Comparison of ENCODE assay signal across 1 cellular context in genomic region chr6:87336367-87336766, GRCh38.
TF ChIP-seq lines count a peak whose summit lies in the region.

No MANE protein-coding gene starts in this region.

TF ChIP-seq in K562, 482 proteins besides CTCF, POLR2A, EP300 and RAD21 (continued from another document):
- no peak for TF ChIP-seq ZNF766 (CRISPR knock-in tag; conservative IDR thresholded peaks at IDR 0.05)
- TF ChIP-seq SMAD4 (CRISPR knock-in tag; conservative IDR thresholded peaks at IDR 0.05) = no peak
- no peak for TF ChIP-seq STAT5B (CRISPR knock-in tag; IDR thresholded peaks at IDR 0.05)
